Comparison of ENCODE assay signal across 8 cellular contexts in the genomic region with DNA sequence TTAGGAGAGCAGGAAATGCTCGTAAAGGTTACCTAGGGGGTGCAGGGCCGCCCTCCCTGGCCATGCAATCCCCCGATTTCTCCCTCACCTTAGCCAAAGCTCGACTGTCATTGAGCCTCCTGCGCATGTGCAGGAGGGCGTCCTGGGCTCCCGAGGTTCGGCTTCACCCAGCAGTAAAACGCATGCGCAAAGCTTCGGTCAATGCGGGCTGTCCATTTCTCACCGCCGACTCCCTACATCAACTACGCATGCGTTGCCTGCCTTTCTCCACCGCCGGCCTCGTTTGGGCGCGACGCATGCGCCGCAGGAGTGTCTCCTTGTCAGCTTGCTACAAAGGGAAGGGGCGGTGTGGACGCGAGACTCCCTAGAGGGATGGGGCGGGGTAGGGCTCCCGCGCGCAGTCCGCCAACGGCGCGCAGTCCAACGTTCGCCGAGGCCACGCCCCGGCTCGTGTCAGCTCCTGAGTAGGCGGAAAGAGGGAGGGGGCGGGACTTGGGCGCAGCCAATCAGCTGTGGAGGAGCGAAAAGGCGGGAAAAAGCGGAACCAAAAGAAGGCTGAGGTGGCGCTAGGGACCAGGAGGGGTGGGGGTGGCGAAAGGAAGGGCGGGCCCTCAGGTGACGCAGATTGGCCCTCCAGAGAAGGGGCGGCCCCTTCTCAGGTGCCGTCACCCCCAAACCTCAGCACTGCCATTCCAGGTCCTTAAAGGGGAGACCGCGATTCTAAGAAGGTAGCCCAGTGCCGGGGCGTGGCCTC.
DNase-seq lines count a peak whose midpoint lies in the region; ATAC-seq, FAIRE-seq and TF ChIP-seq lines count a peak whose summit lies in the region.

A gene with protein sequence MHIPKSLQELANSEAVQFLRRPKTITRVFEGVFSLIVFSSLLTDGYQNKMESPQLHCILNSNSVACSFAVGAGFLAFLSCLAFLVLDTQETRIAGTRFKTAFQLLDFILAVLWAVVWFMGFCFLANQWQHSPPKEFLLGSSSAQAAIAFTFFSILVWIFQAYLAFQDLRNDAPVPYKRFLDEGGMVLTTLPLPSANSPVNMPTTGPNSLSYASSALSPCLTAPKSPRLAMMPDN (plus strand): TSS at position 558 of the 754 bp plus-strand sequence. CDS start 1,476 bp downstream, outside the sequence.
A gene (minus strand): TSS at position 131 of the 754 bp plus-strand sequence. CDS start 20 bp downstream, at position 111.

- H3K9me3 Mint-ChIP-seq in nephron = no peaks in the 10 kb centered on the region

- H3K36me3 Mint-ChIP-seq in nephron (ENCODE audit: low read depth) = no peaks in the 10 kb centered on the region

- peaks cover 18% of the 10 kb centered on the region for H3K4me1 ChIP-seq in MM.1S (ENCODE audit: low read length)

- 0 out of 2 replicates have a peak, but pooled peaks cover 7% of the 10 kb centered on the region for H3K79me2 ChIP-seq in MM.1S (ENCODE audit: low read length)

- no peaks in the 10 kb centered on the region for H3K27me3 ChIP-seq in MM.1S (replicated peaks; ENCODE audit: insufficient read depth, low read length)

- peak within 1 kb of the TSS; percentile 86 for H2AFZ ChIP-seq in MM.1S (ENCODE audit: low read length)

- peak within 1 kb of the TSS; percentile 90 to 98 (median 92) for H3K27ac Mint-ChIP-seq in nephron

- TF ChIP-seq CTCF in MM.1S (IDR thresholded peaks at IDR 0.05; ENCODE audit: low read length) (no peak), nephron (IDR thresholded peaks at IDR 0.05; ENCODE audit: unreplicated experiment in 3 of 3) (no peak)

- FAIRE-seq in G401.6 (lab: Jason Lieb, UNC) = peak; percentile 98

- no peaks in the 10 kb centered on the region for H3K9me3 ChIP-seq in MM.1S (replicated peaks; ENCODE audit: insufficient read depth, low read length)

- H3K9me2 ChIP-seq in MM.1S (replicated peaks; ENCODE audit: insufficient read depth, low read length) = no peaks in the 10 kb centered on the region

- DNase-seq in HCEC 1CT (peak; percentile 97), MM.1S (peak; percentile 100), SHP77 treated with DMSO at 0.1 percent for 48 hours (lab: John Stamatoyannopoulos, UW) (peak; percentile 97), activated gamma-delta T cell treated with Interleukin-2 at 50 U/mL for 16 hours (peak; percentile 98), fibroblast of the conjunctiva (ENCODE audit: low read depth) (peak; percentile 100)
- DNase-seq in stimulated activated naive CD8-positive, alpha-beta T cell treated with anti-CD3 and anti-CD28 coated beads, Interleukin-15, Interleukin-2, amounts not matched to agents 100 U/mL and 50 U/mL, for 24 hours = peak; percentile 97

- H3K4me3 Mint-ChIP-seq in nephron = peak within 1 kb of the TSS; percentile 85 to 89 (median 86)

- ATAC-seq in stimulated activated naive CD8-positive, alpha-beta T cell treated with anti-CD3 and anti-CD28 coated beads, Interleukin-15, Interleukin-2, amounts not matched to agents 100 U/mL and 50 U/mL, for 24 hours = peak; percentile 93

- H3K4me1 Mint-ChIP-seq in nephron = peaks cover 5% of the 10 kb centered on the region

- H3K27ac ChIP-seq in MM.1S (ENCODE audit: low read length) = peak within 1 kb of the TSS; percentile 93

- H3K9ac ChIP-seq in MM.1S (ENCODE audit: low read length) = peak within 1 kb of the TSS; percentile 92

- H3K27me3 Mint-ChIP-seq in nephron (ENCODE audit: low read depth) = peaks cover 4% of the 10 kb centered on the region

- peaks cover 12% of the 10 kb centered on the region for H3F3A ChIP-seq in MM.1S (ENCODE audit: insufficient read depth, low read length)

- H3K4me3 ChIP-seq in MM.1S (ENCODE audit: low read length) = peak within 1 kb of the TSS; percentile 77

- no peaks in the 10 kb centered on the region for H3K36me3 ChIP-seq in MM.1S (replicated peaks; ENCODE audit: insufficient read depth, low read length)

- H4K20me1 ChIP-seq in MM.1S (ENCODE audit: insufficient read depth, low read length) = no peaks in the 10 kb centered on the region

- H3K4me2 ChIP-seq in MM.1S (ENCODE audit: low read depth, low read length) = peak within 1 kb of the TSS; percentile 97

Comparison
In these comparisons a context has a peak if more than half of its experiments do, and no peak if none do; other contexts are left out.
1. Peak in every context shown above with its lines: DNase-seq, ATAC-seq, H3K4me3 ChIP-seq and H3K27ac ChIP-seq.